11 cellular contexts compared by ENCODE assay signal in genomic region chr16:81996664-81997529, GRCh38. TPM values are rescaled to one million over a fixed set of nuclear protein-coding genes. Genes with fewer than 3 reads are reported as not detected.
DNase-seq lines count a peak whose midpoint lies in the region; ATAC-seq, FAIRE-seq and TF ChIP-seq lines count a peak whose summit lies in the region.
"Had no signal": no experiment of that assay in that cellular context is flagged by ENCODE, and none has a peak within 500 bp of the region (broad histone marks: within the 10 kb centered on the region; RNA-seq: fewer than 3 reads in every experiment).

No MANE protein-coding gene starts in this region.

- no peak for TF ChIP-seq POLR2A in GM12892 (IDR thresholded peaks at IDR 0.05; ENCODE audit: low read depth, low read length)

- H3K27ac Mint-ChIP-seq in activated naive CD4-positive, alpha-beta T cell treated with anti-CD3 and anti-CD28 coated beads, Interleukin-2, amount 50 U/mL, for 72 hours = peak overlapping the region in 1 of 2 donors; percentile 62

- in situ Hi-C loops in Panc1 (cut with HindIII; ENCODE audit: low pct_unique_long_range_greater_than_20kb, low sequenced_read_pairs) = no loop called here

- no TSS peak for BruUV-seq in Panc1 (replicated peaks; lab: Mats Ljungman, UMichigan)

- H3K9me3 ChIP-seq in Panc1 (ENCODE audit: control insufficient read depth, insufficient read depth, low read depth, low read length) = no peaks in the 10 kb centered on the region
- H3K9me3 ChIP-seq: right atrium auricular region had no signal

- 0 out of 2 replicates have a peak, but pooled peaks cover 2% of the 10 kb centered on the region for H3K4me1 ChIP-seq in Panc1 (ENCODE audit: control insufficient read depth, insufficient read depth, low read length)

- no peaks in the 10 kb centered on the region for H3K27me3 ChIP-seq in Panc1 (ENCODE audit: control insufficient read depth, insufficient read depth, low read length)
- H3K27me3 ChIP-seq: right atrium auricular region had no signal

- peak; percentile 75 for DNase-seq in H4 (ENCODE audit: low spot score)
- DNase-seq in Panc1 (ENCODE audit: low read depth, low spot score) = no peak
- DNase-seq in fibroblast of pulmonary artery (ENCODE audit: low read depth) = peak; percentile 66
- DNase-seq in activated CD8-positive, alpha-beta memory T cell treated with anti-CD3 and anti-CD28 coated beads, Interleukin-2, amount 50 U/mL, for 48 hours = no peak
- no peak for DNase-seq in left ventricle myocardium superior
- no peak for DNase-seq in GM12892 (ENCODE audit: insufficient read length)
- no peak for DNase-seq in activated naive CD4-positive, alpha-beta T cell treated with anti-CD3 and anti-CD28 coated beads, Interleukin-2, amount 50 U/mL, for 72 hours (ENCODE audit: low spot score in 2 of 2)
- DNase-seq: NCI-H748 treated with DMSO at 0.1 percent for 48 hours had no signal

- no peaks in the 10 kb centered on the region for H3K36me3 ChIP-seq in Panc1 (ENCODE audit: control insufficient read depth, insufficient read depth, low read length)
- H3K36me3 ChIP-seq: right atrium auricular region had no signal

- H3K9me3 Mint-ChIP-seq in activated naive CD4-positive, alpha-beta T cell treated with anti-CD3 and anti-CD28 coated beads, Interleukin-2, amount 50 U/mL, for 72 hours = no peaks in the 10 kb centered on the region
- H3K9me3 Mint-ChIP-seq: central memory CD8-positive, alpha-beta T cell had no signal

- no peak for FAIRE-seq in GM12892 (lab: Jason Lieb, UNC)

- POLR2A ChIA-PET in Panc1 (lab: Charles Lee) = no interaction called here

- peaks cover 6 to 7% of the 10 kb centered on the region in 2 donors for H3K36me3 Mint-ChIP-seq in activated naive CD4-positive, alpha-beta T cell treated with anti-CD3 and anti-CD28 coated beads, Interleukin-2, amount 50 U/mL, for 72 hours

- CTCF ChIA-PET in Panc1 (lab: Charles Lee) = no interaction called here

- H3K27ac ChIP-seq in Panc1 (ENCODE audit: low read length) (no peak overlapping the region), skin epidermis (peak overlapping the region in 13 of 21 experiments; percentile 8 to 65 (median 34))
- H3K27ac ChIP-seq: right atrium auricular region had no signal

- H3K4me3 ChIP-seq in Panc1 (ENCODE audit: low read depth in 2 of 2, low read length in 2 of 2) = no peak overlapping the region
- no peak overlapping the region for H3K4me3 ChIP-seq in fibroblast of pulmonary artery (replicated peaks; ENCODE audit: low read depth, low read length)
- H3K4me3 ChIP-seq in skin epidermis = no peak overlapping the region
- H3K4me3 ChIP-seq: right atrium auricular region had no signal

- peak; percentile 31 for TF ChIP-seq CTCF in Panc1 (IDR thresholded peaks at IDR 0.05)
- TF ChIP-seq CTCF in fibroblast of pulmonary artery (IDR thresholded peaks at IDR 0.05; ENCODE audit: low read length, missing control alignments) = peak; percentile 37

- intact Hi-C loops in Panc1 (cut with micrococcal nuclease; ENCODE audit: unreplicated experiment) (no loop called here), left ventricle myocardium superior (cut with micrococcal nuclease) (no loop called here)

- ATAC-seq in Panc1 (peak; percentile 78; the same call in 1 of the 2 replicates), left ventricle myocardium superior (no peak)
- no peak for ATAC-seq in activated naive CD4-positive, alpha-beta T cell treated with anti-CD3 and anti-CD28 coated beads, Interleukin-2, amount 50 U/mL, for 72 hours

RNA-seq across cellular contexts. Expression of gene SDR42E1, which starts 14.4 kb away (rescaled TPM):
- total RNA-seq in H4 (2014; rRNA removed; shearing (Covaris generic)) = not detected in 2 replicates
- total RNA-seq in Panc1 (2021; ENCODE audit: unreplicated experiment) = 0.33 TPM
- polyA plus RNA-seq in Panc1 (2012; ENCODE audit: insufficient read length) = 0.75 TPM
- 0.92 TPM for total RNA-seq in left ventricle myocardium superior
- polyA plus RNA-seq in GM12892 (2012; ENCODE audit: missing spikeins) = 5.1 TPM
- 10 to 100 TPM in 1 of 2 donors, under 1 TPM in 1; 0.07 to 11.0 TPM for total RNA-seq in activated naive CD4-positive, alpha-beta T cell treated with anti-CD3 and anti-CD28 coated beads, Interleukin-2, amount 50 U/mL, for 72 hours

RNA-seq across cellular contexts. Expression of gene HSD17B2, which starts 38.2 kb away (rescaled TPM):
- 1.0 and 1.1 TPM in 2 replicates for total RNA-seq in H4 (2014; rRNA removed; shearing (Covaris generic))
- total RNA-seq in Panc1 (2021; ENCODE audit: unreplicated experiment) = 0.41 TPM
- polyA plus RNA-seq in Panc1 (2012; ENCODE audit: insufficient read length) = 0.65 TPM
- total RNA-seq in left ventricle myocardium superior = not detected
- not detected for polyA plus RNA-seq in GM12892 (2012; ENCODE audit: missing spikeins)
- not detected for total RNA-seq in activated naive CD4-positive, alpha-beta T cell treated with anti-CD3 and anti-CD28 coated beads, Interleukin-2, amount 50 U/mL, for 72 hours
- total RNA-seq: right atrium auricular region had no signal

Comparison
In these comparisons a context has a peak if more than half of its experiments do, and no peak if none do; other contexts are left out.
1. DNase-seq: peak in H4 (single experiment) and fibroblast of pulmonary artery (single experiment); none in Panc1 (single experiment), activated CD8-positive, alpha-beta memory T cell treated with anti-CD3 and anti-CD28 coated beads, Interleukin-2, amount 50 U/mL, for 48 hours (single experiment), left ventricle myocardium superior (single experiment), GM12892 (single experiment) and activated naive CD4-positive, alpha-beta T cell treated with anti-CD3 and anti-CD28 coated beads, Interleukin-2, amount 50 U/mL, for 72 hours (0 of 2).